Comparison of ENCODE assay signal across 7 cellular contexts in the genomic region with DNA sequence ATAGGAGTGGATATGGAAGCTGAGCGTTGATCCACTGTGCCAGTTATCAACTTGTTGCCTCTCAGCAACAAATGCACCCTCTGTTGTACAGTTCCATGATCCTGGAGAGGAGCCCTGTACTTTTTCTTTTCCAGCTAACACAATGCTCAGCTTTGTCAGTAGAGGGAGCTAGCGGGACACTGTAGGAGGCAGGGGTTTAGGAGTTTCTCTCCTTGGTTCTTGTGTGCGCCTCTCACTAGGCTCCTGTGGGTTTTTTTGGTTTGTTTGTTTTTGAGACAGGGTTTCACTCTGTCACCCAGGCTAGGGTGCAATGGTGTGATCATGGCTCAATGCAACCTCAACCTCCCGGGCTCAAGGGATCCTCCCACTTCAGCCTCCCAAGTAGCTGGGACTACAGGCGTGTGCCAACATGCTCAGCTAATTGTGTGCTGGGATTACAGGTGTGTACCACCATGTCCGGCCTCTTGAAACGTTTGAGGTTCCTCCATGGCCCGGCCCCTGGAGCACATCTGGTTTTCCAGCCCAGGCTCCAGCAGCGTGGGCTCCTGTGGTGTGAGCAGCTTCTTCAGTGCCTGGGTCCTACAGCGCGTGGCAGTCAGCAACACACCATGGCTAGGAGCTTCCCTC. TPM values are rescaled to one million over a fixed set of nuclear protein-coding genes. Genes with fewer than 3 reads are reported as not detected.
DNase-seq lines count a peak whose midpoint lies in the region; ATAC-seq, FAIRE-seq and TF ChIP-seq lines count a peak whose summit lies in the region.

No MANE protein-coding gene starts in this region.

- peak; percentile 93 for TF ChIP-seq CTCF in chondrocyte (IDR thresholded peaks at IDR 0.05)
- peak; percentile 89 for TF ChIP-seq CTCF in HepG2 (CRISPR knock-in tag; IDR thresholded peaks at IDR 0.05)

- H4K20me1 ChIP-seq in HepG2 (ENCODE audit: insufficient read depth, low read length) = no peaks in the 10 kb centered on the region

- H2AFZ ChIP-seq in HepG2 (ENCODE audit: low read length) = peak overlapping the region; percentile 44

- in situ Hi-C loops in HepG2 (cut with HindIII; ENCODE audit: extremely low pct_ligation_motif_present, low pct_unique_long_range_greater_than_20kb) = loop anchor here (5.0 kb wide), 1 partner anchor 36 kb away; a partner anchor contains a TSS

- TF ChIP-seq EP300 in HepG2 (IDR thresholded peaks at IDR 0.05; ENCODE audit: low read depth in 2 of 2, low read length in 2 of 2) = no peak
- no peak for TF ChIP-seq EP300 in HepG2 (CRISPR knock-in tag; IDR thresholded peaks at IDR 0.05; ENCODE audit: borderline replicate concordance)

- TF ChIP-seq POLR2A in HepG2 (IDR thresholded peaks at IDR 0.05; ENCODE audit: insufficient read depth in 1 of 2, low read depth in 2 of 2, low read length in 2 of 2) = no peak

- POLR2A ChIA-PET in HepG2 (lab: Yijun Ruan, JAX) = interaction anchor here (1.0 to 1.8 kb wide), 6 partner anchors 12 to 35 kb away, joined by 3 to 17 read pairs (median 4); a partner anchor contains a TSS

- no peaks in the 10 kb centered on the region for H3K36me3 ChIP-seq in HepG2 (replicated peaks in 1 of 2; ENCODE audit: control insufficient read depth in 1 of 2, insufficient read depth in 2 of 2, low read length in 2 of 2)

- DNase-seq in ELF-1 (ENCODE audit: low read depth, low spot score) (peak; percentile 79), H4 (ENCODE audit: low spot score) (peak; percentile 67), NCI-H1092 (lab: John Stamatoyannopoulos, UW) (peak; percentile 36), T-helper 9 cell (peak; percentile 17), chondrocyte (ENCODE audit: low spot score) (peak; percentile 40), HepG2 (ENCODE audit: low spot score) (peak; percentile 70)
- DNase-seq in stimulated activated effector memory CD8-positive, alpha-beta T cell treated with anti-CD3 and anti-CD28 coated beads, Interleukin-12 subunit alpha, Interleukin-12 subunit beta, amount 100 ng/mL, for 72 hours (ENCODE audit: low spot score in 2 of 2) = peak; percentile 35 to 68

- H3K36me3 Mint-ChIP-seq in chondrocyte (ENCODE audit: low read depth) = no peaks in the 10 kb centered on the region
- no peaks in the 10 kb centered on the region for H3K36me3 Mint-ChIP-seq in stimulated activated effector memory CD8-positive, alpha-beta T cell treated with anti-CD3 and anti-CD28 coated beads, Interleukin-12 subunit alpha, Interleukin-12 subunit beta, amount 100 ng/mL, for 72 hours

- no peak overlapping the region for H3K4me3 Mint-ChIP-seq in chondrocyte (ENCODE audit: unreplicated experiment)
- no peak overlapping the region for H3K4me3 Mint-ChIP-seq in stimulated activated effector memory CD8-positive, alpha-beta T cell treated with anti-CD3 and anti-CD28 coated beads, Interleukin-12 subunit alpha, Interleukin-12 subunit beta, amount 100 ng/mL, for 72 hours

- H3K27ac ChIP-seq in HepG2 (ENCODE audit: extremely low read length, insufficient read depth, low read length) = no peak overlapping the region

- intact Hi-C loops in HepG2 (cut with micrococcal nuclease; ENCODE audit: unreplicated experiment) = loop anchor here (1.0 kb wide), 2 partner anchors 16 to 25 kb away; no protein-coding TSS in a partner anchor

- FAIRE-seq in HepG2 (lab: Jason Lieb, UNC) = peak; percentile 97

- no peaks in the 10 kb centered on the region for H3K4me1 Mint-ChIP-seq in chondrocyte (ENCODE audit: low read depth)
- H3K4me1 Mint-ChIP-seq in stimulated activated effector memory CD8-positive, alpha-beta T cell treated with anti-CD3 and anti-CD28 coated beads, Interleukin-12 subunit alpha, Interleukin-12 subunit beta, amount 100 ng/mL, for 72 hours = no peaks in the 10 kb centered on the region

- ATAC-seq in HepG2 = peak; percentile 90
- ATAC-seq in stimulated activated effector memory CD8-positive, alpha-beta T cell treated with anti-CD3 and anti-CD28 coated beads, Interleukin-12 subunit alpha, Interleukin-12 subunit beta, amount 100 ng/mL, for 72 hours = peak; percentile 88

- H3K9ac ChIP-seq in HepG2 (ENCODE audit: insufficient read depth, low read depth, low read length) = no peak overlapping the region

- TF ChIP-seq RAD21 in HepG2 (CRISPR knock-in tag; IDR thresholded peaks at IDR 0.05) = peak; percentile 75

- H3K79me2 ChIP-seq in HepG2 (ENCODE audit: insufficient read depth, low read length) = no peaks in the 10 kb centered on the region

- H3K4me2 ChIP-seq in HepG2 (ENCODE audit: low read depth, low read length) = peak overlapping the region; percentile 49

- 15% methylated on average over 5 of the region's 11 CpGs for WGBS in HepG2 (ENCODE audit: low lambda C conversion rate)

- H3K4me1 ChIP-seq in HepG2 (ENCODE audit: insufficient read depth, low read length) = peaks cover 49% of the 10 kb centered on the region

- H3K4me3 ChIP-seq in HepG2 (replicated peaks in 1 of 3; ENCODE audit: insufficient read depth in 1 of 3, low read depth in 2 of 3, low read length in 3 of 3) = no peak overlapping the region

- CTCF ChIA-PET in HepG2 (lab: Yijun Ruan, JAX; ENCODE audit: low intra/inter-chr PET ratio, low total read pairs) = interaction anchor here (0.6 to 2.2 kb wide), 5 partner anchors 16 to 58 kb away, joined by 3 to 18 read pairs (median 6); no protein-coding TSS in a partner anchor

- no TSS peak for BruUV-seq in HepG2 (replicated peaks; lab: Mats Ljungman, UMichigan)

- H3K27me3 Mint-ChIP-seq in chondrocyte (ENCODE audit: low read depth) = no peaks in the 10 kb centered on the region

- no peaks in the 10 kb centered on the region for H3K9me3 ChIP-seq in HepG2 (ENCODE audit: low read length)

- H3K9me3 Mint-ChIP-seq in chondrocyte (ENCODE audit: low read depth) = no peaks in the 10 kb centered on the region
- no peaks in the 10 kb centered on the region for H3K9me3 Mint-ChIP-seq in stimulated activated effector memory CD8-positive, alpha-beta T cell treated with anti-CD3 and anti-CD28 coated beads, Interleukin-12 subunit alpha, Interleukin-12 subunit beta, amount 100 ng/mL, for 72 hours

- no peak overlapping the region for H3K27ac Mint-ChIP-seq in chondrocyte (ENCODE audit: unreplicated experiment)
- no peak overlapping the region for H3K27ac Mint-ChIP-seq in stimulated activated effector memory CD8-positive, alpha-beta T cell treated with anti-CD3 and anti-CD28 coated beads, Interleukin-12 subunit alpha, Interleukin-12 subunit beta, amount 100 ng/mL, for 72 hours

- H3K27me3 ChIP-seq in HepG2 (ENCODE audit: control insufficient read depth in 1 of 2, insufficient read depth in 2 of 2, low read length in 2 of 2) = no peaks in the 10 kb centered on the region

RNA-seq across cellular contexts. Expression of a gene that starts 12.0 kb away (rescaled TPM):
- total RNA-seq in H4 (2014; rRNA removed; shearing (Covaris generic)) = 33.4 and 46.1 TPM in 2 replicates
- total RNA-seq in chondrocyte (133 to 150 TPM (median 143 TPM) in 3 replicates), HepG2 (2016; rRNA removed; fragmentation: Illumina TruSeq; extraction: Trizol) (not detected in 2 replicates)
- total RNA-seq in HepG2 (2016; cell fraction: cytosol; rRNA removed; fragmentation: Illumina TruSeq; extraction: Trizol; ENCODE audit: low read depth) = not detected in 2 replicates
- not detected in 2 replicates for total RNA-seq in HepG2 (2016; cell fraction: insoluble cytoplasmic fraction; rRNA removed; fragmentation: Illumina TruSeq; extraction: Trizol)
- not detected in 2 replicates for total RNA-seq in HepG2 (2016; cell fraction: membrane; rRNA removed; fragmentation: Illumina TruSeq; extraction: Trizol)
- total RNA-seq in HepG2 (2016; cell fraction: nucleus; rRNA removed; fragmentation: Illumina TruSeq; extraction: Trizol) = not detected in 2 replicates
- polyA plus RNA-seq in HepG2 (2011; rRNA removed) = 0.08 TPM in 1 of 2 replicates, not detected in the other
- polyA plus RNA-seq in HepG2 (2011; cell fraction: cytosol; rRNA removed) = 0.03 TPM in 1 of 2 replicates, not detected in the other
- polyA plus RNA-seq in HepG2 (2011; cell fraction: nucleus; rRNA removed) = 0.03 and 0.26 TPM in 2 replicates
- polyA plus RNA-seq in HepG2 (2012) = not detected in 2 replicates
- not detected in 2 replicates for polyA plus RNA-seq in HepG2 (2016; cell fraction: cytosol; fragmentation: Illumina TruSeq; extraction: Trizol; ENCODE audit: low read depth)
- not detected in 2 replicates for polyA plus RNA-seq in HepG2 (2016; cell fraction: insoluble cytoplasmic fraction; fragmentation: Illumina TruSeq; extraction: Trizol; ENCODE audit: low read depth)
- polyA plus RNA-seq in HepG2 (2016; cell fraction: membrane; fragmentation: Illumina TruSeq; extraction: Trizol; ENCODE audit: low read depth) = not detected in 2 replicates
- polyA plus RNA-seq in HepG2 (2016; cell fraction: nucleus; fragmentation: Illumina TruSeq; extraction: Trizol; ENCODE audit: insufficient read depth, low read depth) = not detected in 2 replicates
- 33.8 TPM in 1 of 2 replicates, not detected in the other for polyA minus RNA-seq in HepG2 (2011; rRNA and poly(A)+ RNA removed; ENCODE audit: low replicate concordance)
- not detected in 2 replicates for polyA minus RNA-seq in HepG2 (2011; cell fraction: cytosol; rRNA and poly(A)+ RNA removed)
- polyA minus RNA-seq in HepG2 (2011; cell fraction: nucleus; rRNA and poly(A)+ RNA removed) = 0.13 TPM in 1 of 2 replicates, not detected in the other

RNA-seq across cellular contexts. Expression of a gene that starts 14.5 kb away (rescaled TPM):
- total RNA-seq in H4 (2014; rRNA removed; shearing (Covaris generic)) = 26.8 and 32.1 TPM in 2 replicates
- 5.1 to 7.7 TPM (median 6.5 TPM) in 3 replicates for total RNA-seq in chondrocyte
- total RNA-seq in HepG2 (2016; rRNA removed; fragmentation: Illumina TruSeq; extraction: Trizol) = 39.8 and 47.6 TPM in 2 replicates
- total RNA-seq in HepG2 (2016; cell fraction: cytosol; rRNA removed; fragmentation: Illumina TruSeq; extraction: Trizol; ENCODE audit: low read depth) = 17.3 and 23.9 TPM in 2 replicates
- total RNA-seq in HepG2 (2016; cell fraction: insoluble cytoplasmic fraction; rRNA removed; fragmentation: Illumina TruSeq; extraction: Trizol) = 40.9 and 48.9 TPM in 2 replicates
- 32.7 and 40.7 TPM in 2 replicates for total RNA-seq in HepG2 (2016; cell fraction: membrane; rRNA removed; fragmentation: Illumina TruSeq; extraction: Trizol)
- total RNA-seq in HepG2 (2016; cell fraction: nucleus; rRNA removed; fragmentation: Illumina TruSeq; extraction: Trizol) = 19.1 and 24.2 TPM in 2 replicates
- polyA plus RNA-seq in HepG2 (2011; rRNA removed) = 60.6 and 61.2 TPM in 2 replicates
- 46.9 and 72.0 TPM in 2 replicates for polyA plus RNA-seq in HepG2 (2011; cell fraction: cytosol; rRNA removed)
- polyA plus RNA-seq in HepG2 (2011; cell fraction: nucleus; rRNA removed) = 30.9 and 32.2 TPM in 2 replicates
- polyA plus RNA-seq in HepG2 (2012) = 17.8 and 27.6 TPM in 2 replicates
- 15.1 and 21.8 TPM in 2 replicates for polyA plus RNA-seq in HepG2 (2016; cell fraction: cytosol; fragmentation: Illumina TruSeq; extraction: Trizol; ENCODE audit: low read depth)
- 52.4 and 52.8 TPM in 2 replicates for polyA plus RNA-seq in HepG2 (2016; cell fraction: insoluble cytoplasmic fraction; fragmentation: Illumina TruSeq; extraction: Trizol; ENCODE audit: low read depth)
- 23.9 and 32.8 TPM in 2 replicates for polyA plus RNA-seq in HepG2 (2016; cell fraction: membrane; fragmentation: Illumina TruSeq; extraction: Trizol; ENCODE audit: low read depth)
- 25.4 and 28.6 TPM in 2 replicates for polyA plus RNA-seq in HepG2 (2016; cell fraction: nucleus; fragmentation: Illumina TruSeq; extraction: Trizol; ENCODE audit: insufficient read depth, low read depth)
- 68.6 and 143 TPM in 2 replicates for polyA minus RNA-seq in HepG2 (2011; rRNA and poly(A)+ RNA removed; ENCODE audit: low replicate concordance)
- 32.1 and 32.4 TPM in 2 replicates for polyA minus RNA-seq in HepG2 (2011; cell fraction: cytosol; rRNA and poly(A)+ RNA removed)
- 21.8 and 28.6 TPM in 2 replicates for polyA minus RNA-seq in HepG2 (2011; cell fraction: nucleus; rRNA and poly(A)+ RNA removed)

RNA-seq across cellular contexts. Expression of a gene that starts 35.4 kb away (rescaled TPM):
- 10.2 and 13.1 TPM in 2 replicates for total RNA-seq in H4 (2014; rRNA removed; shearing (Covaris generic))
- total RNA-seq in chondrocyte = 16.9 to 18.1 TPM (median 17.1 TPM) in 3 replicates
- 6.1 and 19.7 TPM in 2 replicates for total RNA-seq in HepG2 (2016; rRNA removed; fragmentation: Illumina TruSeq; extraction: Trizol)
- 2.8 and 3.8 TPM in 2 replicates for total RNA-seq in HepG2 (2016; cell fraction: cytosol; rRNA removed; fragmentation: Illumina TruSeq; extraction: Trizol; ENCODE audit: low read depth)
- 5.8 and 20.5 TPM in 2 replicates for total RNA-seq in HepG2 (2016; cell fraction: insoluble cytoplasmic fraction; rRNA removed; fragmentation: Illumina TruSeq; extraction: Trizol)
- 4.5 and 6.1 TPM in 2 replicates for total RNA-seq in HepG2 (2016; cell fraction: membrane; rRNA removed; fragmentation: Illumina TruSeq; extraction: Trizol)
- 36.5 and 37.6 TPM in 2 replicates for total RNA-seq in HepG2 (2016; cell fraction: nucleus; rRNA removed; fragmentation: Illumina TruSeq; extraction: Trizol)
- polyA plus RNA-seq in HepG2 (2011; rRNA removed) = 20.5 and 26.9 TPM in 2 replicates
- polyA plus RNA-seq in HepG2 (2011; cell fraction: cytosol; rRNA removed) = 11.3 and 12.9 TPM in 2 replicates
- polyA plus RNA-seq in HepG2 (2011; cell fraction: nucleus; rRNA removed) = 107 and 112 TPM in 2 replicates
- 13.0 and 18.5 TPM in 2 replicates for polyA plus RNA-seq in HepG2 (2012)
- 0.68 and 0.92 TPM in 2 replicates for polyA plus RNA-seq in HepG2 (2016; cell fraction: cytosol; fragmentation: Illumina TruSeq; extraction: Trizol; ENCODE audit: low read depth)
- 4.2 and 4.9 TPM in 2 replicates for polyA plus RNA-seq in HepG2 (2016; cell fraction: insoluble cytoplasmic fraction; fragmentation: Illumina TruSeq; extraction: Trizol; ENCODE audit: low read depth)
- polyA plus RNA-seq in HepG2 (2016; cell fraction: membrane; fragmentation: Illumina TruSeq; extraction: Trizol; ENCODE audit: low read depth) = 1.7 and 2.1 TPM in 2 replicates
- polyA plus RNA-seq in HepG2 (2016; cell fraction: nucleus; fragmentation: Illumina TruSeq; extraction: Trizol; ENCODE audit: insufficient read depth, low read depth) = 50.1 and 57.5 TPM in 2 replicates
- polyA minus RNA-seq in HepG2 (2011; rRNA and poly(A)+ RNA removed; ENCODE audit: low replicate concordance) = 26.7 and 43.3 TPM in 2 replicates
- polyA minus RNA-seq in HepG2 (2011; cell fraction: cytosol; rRNA and poly(A)+ RNA removed) = 6.0 and 6.5 TPM in 2 replicates
- polyA minus RNA-seq in HepG2 (2011; cell fraction: nucleus; rRNA and poly(A)+ RNA removed) = 45.2 and 45.3 TPM in 2 replicates

Comparison
In these comparisons a context has a peak if more than half of its experiments do, and no peak if none do; other contexts are left out.
1. DNase-seq: peak in every context shown above with its lines; median percentile 79 in ELF-1; 70 in HepG2; 67 in H4; 52 in stimulated activated effector memory CD8-positive, alpha-beta T cell treated with anti-CD3 and anti-CD28 coated beads, Interleukin-12 subunit alpha, Interleukin-12 subunit beta, amount 100 ng/mL, for 72 hours; 40 in chondrocyte; 36 in NCI-H1092; 17 in T-helper 9 cell.
2. RNA of a gene that starts 12.0 kb away (total RNA-seq): 133 to 150 TPM in chondrocyte and 33.4 to 46.1 TPM in H4; not detected in HepG2; every median in the first group is over 10 times any median in the second.